Comparison of ENCODE assay signal across 9 cellular contexts in genomic region chr12:116434155-116435065, GRCh38.
A peak's percentile ranks its signal among the peaks of the same experiment; 100 is the strongest.
DNase-seq lines count a peak whose midpoint lies in the region; ATAC-seq and TF ChIP-seq lines count a peak whose summit lies in the region.
"Had no signal": no experiment of that assay in that cellular context is flagged by ENCODE, and none has a peak within 500 bp of the region (broad histone marks: within the 10 kb centered on the region; RNA-seq: fewer than 3 reads in every experiment).

No MANE protein-coding gene starts in this region.

- peaks cover 12% of the 10 kb centered on the region for H3F3A ChIP-seq in smooth muscle cell (ENCODE audit: low read depth)

- no peaks in the 10 kb centered on the region for H3K79me2 ChIP-seq in smooth muscle cell (ENCODE audit: low read depth)

- no peaks in the 10 kb centered on the region for H3K27me3 ChIP-seq in smooth muscle cell (ENCODE audit: low read depth)

- H3K4me3 ChIP-seq in astrocyte of the cerebellum (ENCODE audit: low read depth, low read length) (peak overlapping the region; percentile 26), smooth muscle cell (peak overlapping the region; percentile 32)

- H3K4me1 ChIP-seq in smooth muscle cell (ENCODE audit: low read depth) = peaks cover 11% of the 10 kb centered on the region

- H3K27ac ChIP-seq in smooth muscle cell (ENCODE audit: low read depth) = peak overlapping the region; percentile 81
- H3K27ac ChIP-seq: C4-2B had no signal

- H2AFZ ChIP-seq in smooth muscle cell (ENCODE audit: low read depth) = no peak overlapping the region

- in situ Hi-C loops in astrocyte of the cerebellum (cut with HindIII; ENCODE audit: low sequenced_read_pairs) = no loop called here

- H3K4me2 ChIP-seq in smooth muscle cell = peak overlapping the region; percentile 84

- no peaks in the 10 kb centered on the region for H4K20me1 ChIP-seq in smooth muscle cell (ENCODE audit: low read depth)

- peak overlapping the region; percentile 26 for H3K9ac ChIP-seq in smooth muscle cell (ENCODE audit: low read depth)

- DNase-seq in DMS153 (lab: John Stamatoyannopoulos, UW) = peak; percentile 8
- no peak for DNase-seq in DMS153 treated with DMSO at 0.1 percent for 48 hours (lab: John Stamatoyannopoulos, UW; ENCODE audit: unreplicated experiment)
- peak; percentile 55 for DNase-seq in astrocyte of the cerebellum (ENCODE audit: low read depth)
- DNase-seq in iPS-NIHi11 (ENCODE audit: low spot score) = peak; percentile 72
- peak; percentile 78 for DNase-seq in smooth muscle cell (lab: John Stamatoyannopoulos, UW; ENCODE audit: unreplicated experiment)

- H3K9me3 ChIP-seq in smooth muscle cell (replicated peaks; ENCODE audit: low read depth) = no peaks in the 10 kb centered on the region

- no peak for ATAC-seq in HG02981 (IDR thresholded peaks at IDR 0.05; ENCODE audit: unreplicated experiment)
- no peak for ATAC-seq in GM18519 (IDR thresholded peaks at IDR 0.05; ENCODE audit: low FRiP score, unreplicated experiment)
- ATAC-seq in HG03457 (IDR thresholded peaks at IDR 0.05; ENCODE audit: unreplicated experiment) = no peak

- WGBS in smooth muscle cell (ENCODE audit: low lambda C conversion rate) = 4% methylated on average over 17 of the region's 17 CpGs

- no peak for TF ChIP-seq CTCF in astrocyte of the cerebellum (IDR thresholded peaks at IDR 0.05; ENCODE audit: low read depth, low read length, missing control alignments)
- no peak for TF ChIP-seq CTCF in smooth muscle cell (IDR thresholded peaks at IDR 0.05; ENCODE audit: borderline replicate concordance, insufficient read depth, poor library complexity, severe bottlenecking)

- no peaks in the 10 kb centered on the region for H3K36me3 ChIP-seq in smooth muscle cell (ENCODE audit: low read depth)
